In the genomic region with DNA sequence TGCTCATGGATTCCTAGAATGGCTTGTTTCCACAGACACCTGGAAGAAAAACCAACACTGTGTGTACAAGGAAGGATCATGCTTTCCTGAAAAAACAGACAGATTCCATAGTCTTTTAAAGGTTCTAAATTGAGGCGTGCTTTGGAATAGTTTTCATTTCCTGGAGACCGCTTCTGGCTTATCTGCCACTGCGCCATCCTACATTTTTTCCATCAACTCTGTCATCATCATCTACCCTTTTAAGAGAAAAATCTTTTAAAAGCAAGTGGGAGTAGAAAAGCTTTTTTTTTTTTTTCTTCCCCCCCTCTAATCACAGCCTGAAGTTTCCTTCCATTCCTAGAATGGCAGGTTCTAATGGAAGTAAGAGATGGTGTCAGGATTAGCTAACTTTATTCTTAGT, we compare ENCODE assay signal across 17 cellular contexts.
DNase-seq lines count a peak whose midpoint lies in the region; ATAC-seq and TF ChIP-seq lines count a peak whose summit lies in the region.
"Had no signal": no experiment of that assay in that cellular context is flagged by ENCODE, and none has a peak within 500 bp of the region (broad histone marks: within the 10 kb centered on the region; RNA-seq: fewer than 3 reads in every experiment).

No MANE protein-coding gene starts in this region.

- no CpG with 5 or more reads among the region's 3 CpGs for WGBS in H9 (ENCODE audit: extremely low coverage, insufficient read length, low lambda C conversion rate)
- 47% methylated on average over 3 of the region's 3 CpGs for WGBS in smooth muscle cell (ENCODE audit: low lambda C conversion rate)
- WGBS in testis, 2 donors: 95 to 98% methylated on average over 3 of the region's 3 CpGs

- H3K79me2 ChIP-seq in H9 (ENCODE audit: insufficient read depth, low read length) (no peaks in the 10 kb centered on the region), smooth muscle cell (ENCODE audit: low read depth) (peaks cover 8% of the 10 kb centered on the region), neural progenitor cell (ENCODE audit: low read depth) (no peaks in the 10 kb centered on the region)

- H3K4me3 Mint-ChIP-seq in H9: no peak overlapping the region
- no peak overlapping the region for H3K4me3 Mint-ChIP-seq in mesothelial cell of epicardium
- no peak overlapping the region for H3K4me3 Mint-ChIP-seq in neural progenitor cell
- H3K4me3 Mint-ChIP-seq: CD4-positive, alpha-beta T cell; HFFc6 had no signal

- H3K27me3 ChIP-seq in H9 (ENCODE audit: insufficient read depth, low read length): no peaks in the 10 kb centered on the region
- no peaks in the 10 kb centered on the region for H3K27me3 ChIP-seq in smooth muscle cell (ENCODE audit: low read depth)
- H3K27me3 ChIP-seq in neural progenitor cell: no peaks in the 10 kb centered on the region
- no peaks in the 10 kb centered on the region for H3K27me3 ChIP-seq in testis
- H3K27me3 ChIP-seq: BE2C had no signal

- no peak for ATAC-seq in activated naive CD4-positive, alpha-beta T cell treated with anti-CD3 and anti-CD28 coated beads, Interleukin-2, amount 50 U/mL, for 72 hours
- ATAC-seq: HCT116 had no signal

- H3K4me3 ChIP-seq in coronary artery (no peak overlapping the region), smooth muscle cell (no peak overlapping the region), neural progenitor cell (no peak overlapping the region), testis (no peak overlapping the region)
- H3K4me3 ChIP-seq: GM23248 had no signal

- H2BK20ac ChIP-seq in H9 (ENCODE audit: low read depth, low read length, poor library complexity, severe bottlenecking): no peak overlapping the region

- H3K79me1 ChIP-seq in H9 (ENCODE audit: insufficient read depth, low read depth, low read length, poor library complexity, severe bottlenecking): peaks cover 2% of the 10 kb centered on the region

- H3F3A ChIP-seq in smooth muscle cell (ENCODE audit: low read depth) (peaks cover 11% of the 10 kb centered on the region), neural progenitor cell (ENCODE audit: low read depth) (no peaks in the 10 kb centered on the region)

- no peaks in the 10 kb centered on the region for H3K9me3 ChIP-seq in H9 (ENCODE audit: control insufficient read depth, low read depth, low read length)
- H3K9me3 ChIP-seq in smooth muscle cell (replicated peaks; ENCODE audit: low read depth): no peaks in the 10 kb centered on the region
- no peaks in the 10 kb centered on the region for H3K9me3 ChIP-seq in neural progenitor cell (ENCODE audit: low read depth)
- H3K9me3 ChIP-seq in testis: no peaks in the 10 kb centered on the region
- H3K9me3 ChIP-seq: BE2C, Caco-2 had no signal

- H2BK120ac ChIP-seq in H9 (ENCODE audit: low read depth, low read length, poor library complexity, severe bottlenecking): no peak overlapping the region

- no peak for DNase-seq in H9
- DNase-seq in coronary artery (ENCODE audit: low spot score): no peak
- no peak for DNase-seq in mesothelial cell of epicardium (ENCODE audit: low spot score in 2 of 2, unreplicated experiment in 2 of 2)
- DNase-seq in smooth muscle cell (lab: John Stamatoyannopoulos, UW; ENCODE audit: unreplicated experiment): no peak
- no peak for DNase-seq in activated naive CD4-positive, alpha-beta T cell treated with anti-CD3 and anti-CD28 coated beads, Interleukin-2, amount 50 U/mL, for 16 hours
- DNase-seq in activated naive CD4-positive, alpha-beta T cell treated with anti-CD3 and anti-CD28 coated beads, Interleukin-2, amount 50 U/mL, for 72 hours (ENCODE audit: low spot score in 2 of 2): no peak
- DNase-seq in neural progenitor cell (ENCODE audit: low spot score): no peak
- no peak for DNase-seq in testis
- DNase-seq: ACHN; BE2C; C1 segment of cervical spinal cord; Caco-2; CD4-positive, alpha-beta T cell; GM23248; HFFc6 had no signal

- H3K4ac ChIP-seq in H9 (ENCODE audit: low read depth, low read length): no peak overlapping the region

- no peaks in the 10 kb centered on the region for H4K20me1 ChIP-seq in H9 (ENCODE audit: control insufficient read depth, insufficient read depth, insufficient read length)
- no peaks in the 10 kb centered on the region for H4K20me1 ChIP-seq in smooth muscle cell (ENCODE audit: low read depth)
- no peaks in the 10 kb centered on the region for H4K20me1 ChIP-seq in neural progenitor cell (ENCODE audit: low read depth)

- H3K4me1 ChIP-seq in H9 (ENCODE audit: insufficient read depth, low read length) (no peaks in the 10 kb centered on the region), smooth muscle cell (ENCODE audit: low read depth) (no peaks in the 10 kb centered on the region), neural progenitor cell (no peaks in the 10 kb centered on the region), testis (peaks cover 17% of the 10 kb centered on the region)
- H3K4me1 ChIP-seq: BE2C had no signal

- peak overlapping the region in 2 of 3 experiments; percentile 16 to 32; a peak in 2 of 7 replicates for H3K27ac Mint-ChIP-seq in H9
- H3K27ac Mint-ChIP-seq in mesothelial cell of epicardium: peak overlapping the region; percentile 9
- H3K27ac Mint-ChIP-seq in activated naive CD4-positive, alpha-beta T cell treated with anti-CD3 and anti-CD28 coated beads, Interleukin-2, amount 50 U/mL, for 72 hours: no peak overlapping the region
- no peak overlapping the region for H3K27ac Mint-ChIP-seq in neural progenitor cell
- H3K27ac Mint-ChIP-seq: CD4-positive, alpha-beta T cell; HFFc6 had no signal

- H4K5ac ChIP-seq in H9 (ENCODE audit: insufficient read length, low read depth, low read length): no peak overlapping the region

- no peaks in the 10 kb centered on the region for H3K27me3 Mint-ChIP-seq in H9 (ENCODE audit: low read depth)
- H3K27me3 Mint-ChIP-seq in mesothelial cell of epicardium (ENCODE audit: low read depth): no peaks in the 10 kb centered on the region
- peaks cover 4% of the 10 kb centered on the region for H3K27me3 Mint-ChIP-seq in neural progenitor cell (ENCODE audit: insufficient read depth, low read depth)
- H3K27me3 Mint-ChIP-seq: CD4-positive, alpha-beta T cell had no signal

- no peak overlapping the region for H2AK5ac ChIP-seq in H9 (ENCODE audit: insufficient read length, low read length)

- H4K8ac ChIP-seq in H9 (replicated peaks; ENCODE audit: insufficient read length, low read depth, low read length): no peak overlapping the region

- no peak overlapping the region for H3K14ac ChIP-seq in H9 (ENCODE audit: insufficient read depth, low read length)

- H2BK12ac ChIP-seq in H9 (ENCODE audit: insufficient read length, low read depth, low read length): no peak overlapping the region

- no peak overlapping the region for H3K9ac ChIP-seq in H9 (ENCODE audit: extremely low read depth, insufficient read length, low read length)
- H3K9ac ChIP-seq in smooth muscle cell (ENCODE audit: low read depth): no peak overlapping the region
- H3K9ac ChIP-seq in neural progenitor cell: no peak overlapping the region
- H3K9ac ChIP-seq: GM23248 had no signal

- no peak overlapping the region for H3K4me2 ChIP-seq in H9 (ENCODE audit: insufficient read depth, insufficient read length, low read length)
- peak overlapping the region; percentile 45 for H3K4me2 ChIP-seq in smooth muscle cell
- H3K4me2 ChIP-seq in neural progenitor cell: no peak overlapping the region

- no peak overlapping the region for H2BK15ac ChIP-seq in H9 (ENCODE audit: low read depth, low read length)

- no peak overlapping the region for H2BK5ac ChIP-seq in H9 (ENCODE audit: insufficient read length, low read length)

- TF ChIP-seq CTCF in H9 (conservative IDR thresholded peaks at IDR 0.05) (no peak), coronary artery (IDR thresholded peaks at IDR 0.05) (no peak), mesothelial cell of epicardium (IDR thresholded peaks at IDR 0.05; ENCODE audit: unreplicated experiment) (no peak), smooth muscle cell (IDR thresholded peaks at IDR 0.05; ENCODE audit: borderline replicate concordance, insufficient read depth, poor library complexity, severe bottlenecking) (no peak), neural progenitor cell (IDR thresholded peaks at IDR 0.05) (no peak), testis (IDR thresholded peaks at IDR 0.05) (no peak)

- H3K4me1 Mint-ChIP-seq in H9 (peaks cover 4 to 11% of the 10 kb centered on the region in 2 experiments), mesothelial cell of epicardium (peaks cover 15% of the 10 kb centered on the region), neural progenitor cell (no peaks in the 10 kb centered on the region)

- H3K36me3 ChIP-seq in smooth muscle cell (ENCODE audit: low read depth): no peaks in the 10 kb centered on the region
- H3K36me3 ChIP-seq in neural progenitor cell: no peaks in the 10 kb centered on the region
- no peaks in the 10 kb centered on the region for H3K36me3 ChIP-seq in testis (ENCODE audit: low read depth, missing control alignments)
- H3K36me3 ChIP-seq: BE2C had no signal

- no peak overlapping the region for H3K56ac ChIP-seq in H9 (ENCODE audit: insufficient read length, low read depth, low read length)

- no peak overlapping the region for H4K91ac ChIP-seq in H9 (ENCODE audit: insufficient read length, low read depth, low read length)

- H3K9me3 Mint-ChIP-seq in H9 (no peaks in the 10 kb centered on the region; a peak in 1 of 5 replicates), mesothelial cell of epicardium (no peaks in the 10 kb centered on the region), neural progenitor cell (no peaks in the 10 kb centered on the region)
- H3K9me3 Mint-ChIP-seq in activated naive CD4-positive, alpha-beta T cell treated with anti-CD3 and anti-CD28 coated beads, Interleukin-2, amount 50 U/mL, for 72 hours: no peaks in the 10 kb centered on the region
- H3K9me3 Mint-ChIP-seq: CD4-positive, alpha-beta T cell had no signal

- no peaks in the 10 kb centered on the region for H3K23me2 ChIP-seq in H9 (ENCODE audit: insufficient read length, low read depth, low read length, poor library complexity, severe bottlenecking)

- no peak overlapping the region for H3K18ac ChIP-seq in H9 (ENCODE audit: insufficient read length, low read depth, low read length)

- no peak overlapping the region for H3K27ac ChIP-seq in H9 (ENCODE audit: insufficient read length, low read depth, low read length)
- H3K27ac ChIP-seq in coronary artery: peak overlapping the region; percentile 15 to 36
- H3K27ac ChIP-seq in smooth muscle cell (ENCODE audit: low read depth): peak overlapping the region; percentile 65
- H3K27ac ChIP-seq in neural progenitor cell: no peak overlapping the region
- no peak overlapping the region for H3K27ac ChIP-seq in testis
- H3K27ac ChIP-seq: GM23248, HL-60 had no signal

- H3K23ac ChIP-seq in H9 (ENCODE audit: insufficient read length, low read depth, low read length): no peak overlapping the region

- H2AFZ ChIP-seq in H9 (ENCODE audit: low read length) (no peak overlapping the region), smooth muscle cell (ENCODE audit: low read depth) (no peak overlapping the region), neural progenitor cell (replicated peaks) (no peak overlapping the region)
- H2AFZ ChIP-seq: GM23248 had no signal

- no peaks in the 10 kb centered on the region for H3K36me3 Mint-ChIP-seq in H9 (ENCODE audit: insufficient read depth in 1 of 3, low read depth in 3 of 3)
- no peaks in the 10 kb centered on the region for H3K36me3 Mint-ChIP-seq in mesothelial cell of epicardium
- no peaks in the 10 kb centered on the region for H3K36me3 Mint-ChIP-seq in activated naive CD4-positive, alpha-beta T cell treated with anti-CD3 and anti-CD28 coated beads, Interleukin-2, amount 50 U/mL, for 72 hours
- H3K36me3 Mint-ChIP-seq in neural progenitor cell: no peaks in the 10 kb centered on the region

- intact Hi-C loops in testis (cut with DNase I; ENCODE audit: low total_unique reads): no loop called here

- no peak overlapping the region for H3T11ph ChIP-seq in H9 (ENCODE audit: low read length)

- no peak for TF ChIP-seq POLR2A in testis (IDR thresholded peaks at IDR 0.05)

Comparison
In these comparisons a context has a peak if more than half of its experiments do, and no peak if none do; other contexts are left out.
1. H3K27ac ChIP-seq: peak in coronary artery (2 of 2) and smooth muscle cell (single experiment); none in H9 (single experiment), neural progenitor cell (single experiment) and testis (0 of 2).
2. H3K27ac Mint-ChIP-seq: peak in H9 (2 of 3) and mesothelial cell of epicardium (single experiment); none in activated naive CD4-positive, alpha-beta T cell treated with anti-CD3 and anti-CD28 coated beads, Interleukin-2, amount 50 U/mL, for 72 hours (0 of 2) and neural progenitor cell (single experiment).